11 cellular contexts compared by ENCODE assay signal in the genomic region with DNA sequence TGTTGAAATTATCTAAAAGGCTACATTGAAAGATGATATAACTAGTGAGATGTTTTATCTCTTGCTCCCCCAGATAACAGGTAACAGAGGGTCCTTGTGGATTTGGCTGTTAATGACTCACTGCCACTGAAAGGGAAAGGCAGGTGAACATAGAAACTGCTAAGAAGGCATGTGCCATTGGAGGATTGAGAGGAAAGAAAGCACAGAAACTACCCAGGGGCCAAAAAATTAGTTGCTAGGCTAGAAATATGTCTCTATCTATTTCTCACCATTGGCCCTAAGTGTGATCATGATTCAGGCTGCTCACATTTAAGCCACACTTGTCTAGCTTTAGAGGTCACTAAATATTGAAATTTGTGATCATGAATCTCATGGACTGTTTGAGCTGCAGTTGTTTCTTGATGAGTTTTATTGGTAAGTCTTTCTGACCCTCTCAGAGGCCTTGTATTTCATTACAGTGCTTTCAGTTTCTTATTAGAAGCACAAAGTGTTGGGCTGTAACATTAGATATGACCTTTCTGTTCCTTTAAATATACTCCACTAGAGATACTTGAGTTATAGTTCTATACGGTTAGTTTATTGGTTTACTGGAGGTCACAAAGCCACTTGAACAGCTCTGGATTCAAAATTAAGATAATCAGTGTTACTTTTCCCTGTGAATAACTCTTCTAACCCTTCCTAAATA. TPM values are rescaled to one million over a fixed set of nuclear protein-coding genes. Genes with fewer than 3 reads are reported as not detected.
DNase-seq lines count a peak whose midpoint lies in the region; ATAC-seq, FAIRE-seq and TF ChIP-seq lines count a peak whose summit lies in the region.
"Had no signal": no experiment of that assay in that cellular context is flagged by ENCODE, and none has a peak within 500 bp of the region (broad histone marks: within the 10 kb centered on the region; RNA-seq: fewer than 3 reads in every experiment).

No MANE protein-coding gene starts in this region.

- peaks cover 57% of the 10 kb centered on the region for H3K36me3 Mint-ChIP-seq in stimulated activated naive CD8-positive, alpha-beta T cell treated with anti-CD3 and anti-CD28 coated beads, Interleukin-15, Interleukin-2, amounts not matched to agents 100 ng/mL and 50 ng/mL, for 24 hours (ENCODE audit: low read depth)

- no peak for DNase-seq in stimulated activated naive CD8-positive, alpha-beta T cell treated with anti-CD3 and anti-CD28 coated beads, Interleukin-15, Interleukin-2, amounts not matched to agents 100 U/mL and 50 U/mL, for 24 hours
- no peak for DNase-seq in HTR-8/SVneo (ENCODE audit: insufficient read length, low spot score)
- no peak for DNase-seq in testis
- DNase-seq in body of pancreas: no peak
- no peak for DNase-seq in activated gamma-delta T cell (lab: John Stamatoyannopoulos, UW)
- DNase-seq in NCI-H2196 (lab: John Stamatoyannopoulos, UW; ENCODE audit: unreplicated experiment): no peak
- DNase-seq: H7 had no signal

- H3K36me3 ChIP-seq in testis (ENCODE audit: low read depth, missing control alignments) (no peaks in the 10 kb centered on the region), body of pancreas (replicated peaks in 1 of 2; ENCODE audit: insufficient read depth in 1 of 2, low read depth in 2 of 2) (peaks cover 0 to 6% of the 10 kb centered on the region in 2 donors)
- H3K36me3 ChIP-seq: breast epithelium had no signal

- H3K27me3 Mint-ChIP-seq in stimulated activated naive CD8-positive, alpha-beta T cell treated with anti-CD3 and anti-CD28 coated beads, Interleukin-15, Interleukin-2, amounts not matched to agents 100 ng/mL and 50 ng/mL, for 24 hours: no peaks in the 10 kb centered on the region

- no peaks in the 10 kb centered on the region for H3K9me3 ChIP-seq in testis
- H3K9me3 ChIP-seq in body of pancreas: no peaks in the 10 kb centered on the region
- H3K9me3 ChIP-seq: breast epithelium had no signal

- intact Hi-C loops in testis (cut with DNase I; ENCODE audit: low total_unique reads) (no loop called here), body of pancreas (cut with DNase I) (no loop called here)

- peak overlapping the region; percentile 50 for H3K4me3 Mint-ChIP-seq in stimulated activated naive CD8-positive, alpha-beta T cell treated with anti-CD3 and anti-CD28 coated beads, Interleukin-15, Interleukin-2, amounts not matched to agents 100 ng/mL and 50 ng/mL, for 24 hours

- H3K27ac ChIP-seq in testis (no peak overlapping the region), body of pancreas (no peak overlapping the region)
- H3K27ac ChIP-seq: breast epithelium, C4-2B had no signal

- TF ChIP-seq CTCF in testis (IDR thresholded peaks at IDR 0.05): no peak
- TF ChIP-seq CTCF in body of pancreas (IDR thresholded peaks at IDR 0.05): no peak

- no peak for ATAC-seq in stimulated activated naive CD8-positive, alpha-beta T cell treated with anti-CD3 and anti-CD28 coated beads, Interleukin-15, Interleukin-2, amounts not matched to agents 100 U/mL and 50 U/mL, for 24 hours
- peak; percentile 42 for ATAC-seq in HG02642 (IDR thresholded peaks at IDR 0.05; ENCODE audit: poor library complexity, unreplicated experiment)
- ATAC-seq in body of pancreas: no peak

- WGBS in testis, 2 donors: 68 to 74% methylated on average over 1 of the region's 1 CpG
- WGBS in body of pancreas, 2 donors: 62 to 63% methylated on average over 1 of the region's 1 CpG

- H3K4me3 ChIP-seq in testis (no peak overlapping the region), body of pancreas (no peak overlapping the region)
- H3K4me3 ChIP-seq: breast epithelium had no signal

- H3K27ac Mint-ChIP-seq in stimulated activated naive CD8-positive, alpha-beta T cell treated with anti-CD3 and anti-CD28 coated beads, Interleukin-15, Interleukin-2, amounts not matched to agents 100 ng/mL and 50 ng/mL, for 24 hours: peak overlapping the region; percentile 80

- TF ChIP-seq POLR2A in testis (IDR thresholded peaks at IDR 0.05): no peak
- TF ChIP-seq POLR2A in body of pancreas (IDR thresholded peaks at IDR 0.05): no peak

- H3K4me1 Mint-ChIP-seq in stimulated activated naive CD8-positive, alpha-beta T cell treated with anti-CD3 and anti-CD28 coated beads, Interleukin-15, Interleukin-2, amounts not matched to agents 100 ng/mL and 50 ng/mL, for 24 hours (ENCODE audit: low read depth): peaks cover 55% of the 10 kb centered on the region

- peaks cover 9% of the 10 kb centered on the region for H3K4me1 ChIP-seq in testis
- no peaks in the 10 kb centered on the region for H3K4me1 ChIP-seq in body of pancreas
- H3K4me1 ChIP-seq: breast epithelium had no signal

- no peaks in the 10 kb centered on the region for H3K27me3 ChIP-seq in testis
- H3K27me3 ChIP-seq in body of pancreas: no peaks in the 10 kb centered on the region
- H3K27me3 ChIP-seq: breast epithelium had no signal

- no peaks in the 10 kb centered on the region for H3K9me3 Mint-ChIP-seq in stimulated activated naive CD8-positive, alpha-beta T cell treated with anti-CD3 and anti-CD28 coated beads, Interleukin-15, Interleukin-2, amounts not matched to agents 100 ng/mL and 50 ng/mL, for 24 hours

- peak; percentile 38 for FAIRE-seq in HTR-8/SVneo (lab: Jason Lieb, UNC)

RNA-seq across cellular contexts. Expression of a gene that starts 26.2 kb away (rescaled TPM):
- total RNA-seq in testis (10 to 100 TPM; 61.4 to 81.0 TPM), body of pancreas (10 to 100 TPM; 19.8 to 30.1 TPM)
- 33.8 TPM for polyA plus RNA-seq in testis (ENCODE audit: insufficient read depth, low read depth, low replicate concordance)
